Comparison of ENCODE assay signal across 14 cellular contexts in the genomic region with DNA sequence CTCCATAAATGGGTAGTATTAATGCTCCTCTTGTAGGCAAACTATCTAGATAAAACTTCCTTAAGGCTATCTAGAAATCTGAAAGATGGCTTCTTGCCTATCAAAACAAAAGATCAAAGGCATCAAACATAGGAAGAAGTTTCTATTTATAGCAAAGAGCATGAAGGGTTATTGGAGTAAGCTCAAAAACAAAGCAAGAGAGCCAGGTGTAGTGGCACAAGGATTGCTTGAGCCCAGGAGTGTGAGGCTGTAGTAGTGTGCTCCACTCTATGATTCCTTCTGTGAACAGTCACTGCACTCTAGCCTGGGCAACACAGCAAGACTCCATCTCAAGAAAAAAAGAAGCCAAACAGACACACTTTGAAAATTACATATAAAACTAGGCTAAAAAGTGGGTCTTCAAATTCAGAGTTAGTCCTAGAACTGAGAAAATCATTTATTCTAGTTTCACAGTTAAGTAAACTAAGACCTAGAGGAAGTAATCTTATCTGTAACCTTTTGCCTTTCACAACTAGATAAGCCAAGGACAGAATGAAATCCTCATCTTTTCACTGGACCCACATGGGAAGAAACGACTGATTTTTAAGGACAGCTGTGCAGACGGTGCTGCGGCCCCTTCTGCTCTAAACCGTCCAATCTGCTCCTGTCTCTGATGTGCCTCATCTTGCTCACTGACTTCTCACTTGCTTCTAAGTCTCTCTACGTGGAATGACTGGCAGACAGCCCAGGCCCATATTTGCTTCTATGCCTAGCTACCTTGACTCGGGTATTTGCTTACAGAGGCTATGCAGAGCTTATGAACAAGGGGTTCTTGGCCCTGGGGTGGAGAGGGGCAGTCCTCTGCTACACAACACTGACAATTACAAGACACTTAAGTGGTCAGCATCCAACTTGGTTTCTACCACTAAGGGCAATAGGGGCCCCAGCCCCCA. TPM values are rescaled to one million over a fixed set of nuclear protein-coding genes. Genes with fewer than 3 reads are reported as not detected.
DNase-seq lines count a peak whose midpoint lies in the region; ATAC-seq and TF ChIP-seq lines count a peak whose summit lies in the region.
"Had no signal": no experiment of that assay in that cellular context is flagged by ENCODE, and none has a peak within 500 bp of the region (broad histone marks: within the 10 kb centered on the region; RNA-seq: fewer than 3 reads in every experiment).

No MANE protein-coding gene starts in this region.

- TF ChIP-seq CTCF in mesothelial cell of epicardium (IDR thresholded peaks at IDR 0.05; ENCODE audit: unreplicated experiment) (no peak), upper lobe of left lung (IDR thresholded peaks at IDR 0.05) (no peak)

- no peaks in the 10 kb centered on the region for H3K4me1 Mint-ChIP-seq in activated naive CD4-positive, alpha-beta T cell treated with anti-CD3 and anti-CD28 coated beads, Interleukin-2, amount 50 U/mL, for 24 hours
- H3K4me1 Mint-ChIP-seq in activated T-helper 17 cell treated with anti-CD3 and anti-CD28 coated beads, Interleukin-2, amount 50 U/mL, for 72 hours: peaks cover 25% of the 10 kb centered on the region
- H3K4me1 Mint-ChIP-seq in mesothelial cell of epicardium: peaks cover 12% of the 10 kb centered on the region

- H3K36me3 ChIP-seq in upper lobe of left lung: peaks cover 0 to 43% (median 8%) of the 10 kb centered on the region in 4 donors

- ATAC-seq in activated T-helper 17 cell treated with anti-CD3 and anti-CD28 coated beads, Interleukin-2, amount 50 U/mL, for 72 hours (replicated peaks): no peak
- ATAC-seq in upper lobe of left lung (ENCODE audit: low FRiP score in 2 of 2): no peak
- ATAC-seq: esophagus mucosa, natural killer cell, Panc1 had no signal

- TF ChIP-seq POLR2A in upper lobe of left lung (IDR thresholded peaks at IDR 0.05): no peak

- H3K4me3 Mint-ChIP-seq in activated naive CD4-positive, alpha-beta T cell treated with anti-CD3 and anti-CD28 coated beads, Interleukin-2, amount 50 U/mL, for 24 hours: peak overlapping the region; percentile 56
- H3K4me3 Mint-ChIP-seq in activated T-helper 17 cell treated with anti-CD3 and anti-CD28 coated beads, Interleukin-2, amount 50 U/mL, for 72 hours: peak overlapping the region; percentile 5
- H3K4me3 Mint-ChIP-seq in mesothelial cell of epicardium: no peak overlapping the region
- H3K4me3 Mint-ChIP-seq: natural killer cell had no signal

- H3K27ac ChIP-seq in upper lobe of left lung (peak overlapping the region in 3 of 4 donors; percentile 6 to 40 (median 12)), caudate nucleus (ENCODE audit: low read depth, low read length) (no peak overlapping the region)

- H3K36me3 Mint-ChIP-seq in activated naive CD4-positive, alpha-beta T cell treated with anti-CD3 and anti-CD28 coated beads, Interleukin-2, amount 50 U/mL, for 24 hours: peaks cover 9% of the 10 kb centered on the region
- peaks cover 2% of the 10 kb centered on the region for H3K36me3 Mint-ChIP-seq in activated T-helper 17 cell treated with anti-CD3 and anti-CD28 coated beads, Interleukin-2, amount 50 U/mL, for 72 hours (ENCODE audit: low read depth)
- no peaks in the 10 kb centered on the region for H3K36me3 Mint-ChIP-seq in mesothelial cell of epicardium
- H3K36me3 Mint-ChIP-seq: natural killer cell had no signal

- H3K9me3 ChIP-seq in upper lobe of left lung: no peaks in the 10 kb centered on the region
- H3K9me3 ChIP-seq: MG63 had no signal

- H3K27me3 ChIP-seq in upper lobe of left lung: no peaks in the 10 kb centered on the region
- H3K27me3 ChIP-seq: MG63 had no signal

- H3K9me3 Mint-ChIP-seq in activated naive CD4-positive, alpha-beta T cell treated with anti-CD3 and anti-CD28 coated beads, Interleukin-2, amount 50 U/mL, for 24 hours: no peaks in the 10 kb centered on the region
- no peaks in the 10 kb centered on the region for H3K9me3 Mint-ChIP-seq in activated T-helper 17 cell treated with anti-CD3 and anti-CD28 coated beads, Interleukin-2, amount 50 U/mL, for 72 hours
- no peaks in the 10 kb centered on the region for H3K9me3 Mint-ChIP-seq in mesothelial cell of epicardium
- H3K9me3 Mint-ChIP-seq: natural killer cell had no signal

- DNase-seq in activated naive CD4-positive, alpha-beta T cell treated with anti-CD3 and anti-CD28 coated beads, Interleukin-2, amount 50 U/mL, for 16 hours: no peak
- DNase-seq in mesothelial cell of epicardium (ENCODE audit: low spot score in 2 of 2, unreplicated experiment in 2 of 2): no peak
- peak in 1 of 2 donors; percentile 44 for DNase-seq in upper lobe of left lung
- no peak for DNase-seq in HPDE6-E6E7 (ENCODE audit: extremely low spot score)
- DNase-seq in superior temporal gyrus (ENCODE audit: extremely low spot score): no peak
- DNase-seq in caudate nucleus (lab: John Stamatoyannopoulos, UW): no peak
- DNase-seq: MG63, natural killer cell, NCI-H2171 treated with DMSO at 0.1 percent for 48 hours had no signal

- 59 to 72% methylated on average over 6 of the region's 6 CpGs for WGBS in upper lobe of left lung, 2 donors

- no peaks in the 10 kb centered on the region for H3K27me3 Mint-ChIP-seq in activated naive CD4-positive, alpha-beta T cell treated with anti-CD3 and anti-CD28 coated beads, Interleukin-2, amount 50 U/mL, for 24 hours
- no peaks in the 10 kb centered on the region for H3K27me3 Mint-ChIP-seq in activated T-helper 17 cell treated with anti-CD3 and anti-CD28 coated beads, Interleukin-2, amount 50 U/mL, for 72 hours
- H3K27me3 Mint-ChIP-seq in mesothelial cell of epicardium (ENCODE audit: low read depth): no peaks in the 10 kb centered on the region

- no peak for TF ChIP-seq EP300 in upper lobe of left lung (IDR thresholded peaks at IDR 0.05)

- H3K27ac Mint-ChIP-seq in activated naive CD4-positive, alpha-beta T cell treated with anti-CD3 and anti-CD28 coated beads, Interleukin-2, amount 50 U/mL, for 24 hours: no peak overlapping the region
- no peak overlapping the region for H3K27ac Mint-ChIP-seq in activated T-helper 17 cell treated with anti-CD3 and anti-CD28 coated beads, Interleukin-2, amount 50 U/mL, for 72 hours
- H3K27ac Mint-ChIP-seq in mesothelial cell of epicardium: peak overlapping the region; percentile 51
- H3K27ac Mint-ChIP-seq: natural killer cell had no signal

- H3K4me1 ChIP-seq in upper lobe of left lung: peaks cover 8 to 23% (median 17%) of the 10 kb centered on the region in 4 donors

- no peak overlapping the region for H3K4me3 ChIP-seq in upper lobe of left lung
- H3K4me3 ChIP-seq: MG63, skin epidermis had no signal

RNA-seq across cellular contexts. Expression of a gene that starts 50.0 kb away (rescaled TPM):
- total RNA-seq in activated T-helper 17 cell treated with anti-CD3 and anti-CD28 coated beads, Interleukin-2, amount 50 U/mL, for 72 hours: 100 to 1,000 TPM in 1 of 2 donors, 10 to 100 TPM in 1; 63.0 to 119 TPM
- 36.5 to 37.1 TPM (median 36.7 TPM) in 3 replicates for total RNA-seq in mesothelial cell of epicardium
- total RNA-seq in upper lobe of left lung: 100 to 1,000 TPM in 2 of 6 donors, 10 to 100 TPM in 4; 60.7 to 115 (median 74.7) TPM
